In genomic region chr12:50074936-50075807, GRCh38 we compare ENCODE assay signal across 1 cellular context.
TF ChIP-seq lines count a peak whose summit lies in the region.

No MANE protein-coding gene starts in this region.

TF ChIP-seq in HepG2, 621 proteins besides CTCF, POLR2A, EP300 and RAD21 (continued from another document and continues in another):
- no peak for TF ChIP-seq PBX2 (CRISPR knock-in tag; IDR thresholded peaks at IDR 0.05)
- no peak for TF ChIP-seq PLSCR1 (CRISPR knock-in tag; IDR thresholded peaks at IDR 0.05; ENCODE audit: borderline replicate concordance)
- no peak for TF ChIP-seq SNAPC5 (CRISPR knock-in tag; IDR thresholded peaks at IDR 0.05; ENCODE audit: borderline replicate concordance)
- TF ChIP-seq REPIN1 (CRISPR knock-in tag; IDR thresholded peaks at IDR 0.05; ENCODE audit: borderline replicate concordance, low read depth), result peak; percentile 78
- TF ChIP-seq BHLHE40 (IDR thresholded peaks at IDR 0.05; ENCODE audit: low read length), result no peak
- TF ChIP-seq MTA1 (CRISPR knock-in tag; IDR thresholded peaks at IDR 0.05; ENCODE audit: borderline replicate concordance), result no peak
- TF ChIP-seq ZSCAN9 (CRISPR knock-in tag; IDR thresholded peaks at IDR 0.05; ENCODE audit: borderline replicate concordance), result no peak
- no peak for TF ChIP-seq ZNF34 (CRISPR knock-in tag; IDR thresholded peaks at IDR 0.05; ENCODE audit: borderline replicate concordance)
- TF ChIP-seq E2F2 (CRISPR knock-in tag; IDR thresholded peaks at IDR 0.05; ENCODE audit: borderline replicate concordance), result 0 out of 2 replicates have a peak, but pooled peaks have one; percentile 56
- 0 out of 4 replicates have a peak, but pooled peaks of 1 of the 2 experiments have one; percentile 5 for TF ChIP-seq MAFK (conservative IDR thresholded peaks at IDR 0.05 in 1 of 2, IDR thresholded peaks at IDR 0.05 in 1 of 2; ENCODE audit: low read length in 2 of 2)
- no peak for TF ChIP-seq ZNF772 (CRISPR knock-in tag; IDR thresholded peaks at IDR 0.05)
- no peak for TF ChIP-seq ZNF18 (CRISPR knock-in tag; IDR thresholded peaks at IDR 0.05; ENCODE audit: insufficient replicate concordance)
- peak; percentile 30; the same call in 1 of the 2 replicates for TF ChIP-seq KDM5B (CRISPR knock-in tag; IDR thresholded peaks at IDR 0.05; ENCODE audit: borderline replicate concordance)
- peak; percentile 14 for TF ChIP-seq YY1 (IDR thresholded peaks at IDR 0.05; ENCODE audit: insufficient read depth, insufficient replicate concordance, low read depth, low read length)
- TF ChIP-seq NCOR1 (IDR thresholded peaks at IDR 0.05; ENCODE audit: borderline replicate concordance, low read length), result no peak; the same call in 1 of the 2 replicates
- no peak for TF ChIP-seq ZNF30 (CRISPR knock-in tag; IDR thresholded peaks at IDR 0.05)
- no peak for TF ChIP-seq MLLT10 (CRISPR knock-in tag; IDR thresholded peaks at IDR 0.05)
- TF ChIP-seq ZNF317 (CRISPR knock-in tag; IDR thresholded peaks at IDR 0.05), result 0 out of 2 replicates have a peak, but pooled peaks have one; percentile 9
- TF ChIP-seq ZNF605 (CRISPR knock-in tag; IDR thresholded peaks at IDR 0.05), result peak; percentile 80; the same call in 1 of the 2 replicates
- TF ChIP-seq ARID2 (CRISPR knock-in tag; IDR thresholded peaks at IDR 0.05; ENCODE audit: borderline replicate concordance), result no peak
- no peak for TF ChIP-seq ZNF335 (CRISPR knock-in tag; IDR thresholded peaks at IDR 0.05)
- peak; percentile 45; the same call in 1 of the 2 replicates for TF ChIP-seq ZNF224 (CRISPR knock-in tag; IDR thresholded peaks at IDR 0.05)
- TF ChIP-seq KLF13 (CRISPR knock-in tag; IDR thresholded peaks at IDR 0.05), result no peak
- 0 out of 2 replicates have a peak, but pooled peaks have one; percentile 53 for TF ChIP-seq KDM3A (CRISPR knock-in tag; IDR thresholded peaks at IDR 0.05; ENCODE audit: low read depth)
- no peak for TF ChIP-seq ONECUT2 (CRISPR knock-in tag; IDR thresholded peaks at IDR 0.05)
- no peak for TF ChIP-seq SRSF1 (optimal IDR thresholded peaks at IDR 0.05; ENCODE audit: low read depth, low read length)
- no peak for TF ChIP-seq NFIB (CRISPR knock-in tag; IDR thresholded peaks at IDR 0.05; ENCODE audit: borderline replicate concordance)
- peak; percentile 78 for TF ChIP-seq ZNF687 (CRISPR knock-in tag; IDR thresholded peaks at IDR 0.05)
- no peak for TF ChIP-seq ZC3H13 (CRISPR knock-in tag; IDR thresholded peaks at IDR 0.05)
- TF ChIP-seq ZNF788 (CRISPR knock-in tag; IDR thresholded peaks at IDR 0.05; ENCODE audit: borderline replicate concordance), result peak; percentile 63; the same call in 1 of the 2 replicates
- 0 out of 2 replicates have a peak, but pooled peaks have one; percentile 74 for TF ChIP-seq CENPT (CRISPR knock-in tag; IDR thresholded peaks at IDR 0.05; ENCODE audit: low read depth)
- TF ChIP-seq ZNF274 (CRISPR knock-in tag; IDR thresholded peaks at IDR 0.05), result no peak
- TF ChIP-seq ZNF451 (CRISPR knock-in tag; IDR thresholded peaks at IDR 0.05), result no peak
- no peak for TF ChIP-seq ZNF7 (CRISPR knock-in tag; IDR thresholded peaks at IDR 0.05)
- TF ChIP-seq ZNF20 (CRISPR knock-in tag; IDR thresholded peaks at IDR 0.05), result no peak
- TF ChIP-seq ZNF841 (CRISPR knock-in tag; IDR thresholded peaks at IDR 0.05; ENCODE audit: borderline replicate concordance), result no peak
- TF ChIP-seq ZFP90 (CRISPR knock-in tag; IDR thresholded peaks at IDR 0.05; ENCODE audit: borderline replicate concordance), result 0 out of 2 replicates have a peak, but pooled peaks have one; percentile 42
- no peak for TF ChIP-seq TMF1 (CRISPR knock-in tag; IDR thresholded peaks at IDR 0.05; ENCODE audit: low read depth)
- TF ChIP-seq BCL6 (CRISPR knock-in tag; IDR thresholded peaks at IDR 0.05), result no peak
- no peak for TF ChIP-seq ZMAT5 (CRISPR knock-in tag; IDR thresholded peaks at IDR 0.05; ENCODE audit: borderline replicate concordance, low read depth)
- TF ChIP-seq ZFP36L1 (CRISPR knock-in tag; IDR thresholded peaks at IDR 0.05), result peak; percentile 61; the same call in 1 of the 2 replicates
- TF ChIP-seq EEA1 (CRISPR knock-in tag; IDR thresholded peaks at IDR 0.05; ENCODE audit: borderline replicate concordance), result no peak
- no peak for TF ChIP-seq TP53 (CRISPR knock-in tag; conservative IDR thresholded peaks at IDR 0.05)
- TF ChIP-seq TFAP4 (IDR thresholded peaks at IDR 0.05; ENCODE audit: borderline replicate concordance, low read depth), result 0 out of 2 replicates have a peak, but pooled peaks have one; percentile 18
- TF ChIP-seq ZNF564 (CRISPR knock-in tag; IDR thresholded peaks at IDR 0.05), result no peak
- no peak for TF ChIP-seq ATF7 (IDR thresholded peaks at IDR 0.05)
- TF ChIP-seq ATF7 (CRISPR knock-in tag; IDR thresholded peaks at IDR 0.05), result no peak
- TF ChIP-seq ZNF484 (CRISPR knock-in tag; IDR thresholded peaks at IDR 0.05; ENCODE audit: borderline replicate concordance, low read depth), result no peak
- TF ChIP-seq ZNF503 (CRISPR knock-in tag; IDR thresholded peaks at IDR 0.05), result no peak
- no peak for TF ChIP-seq SPEN (CRISPR knock-in tag; IDR thresholded peaks at IDR 0.05; ENCODE audit: low read depth)
- TF ChIP-seq SSRP1 (CRISPR knock-in tag; IDR thresholded peaks at IDR 0.05), result no peak
- TF ChIP-seq SATB2 (CRISPR knock-in tag; IDR thresholded peaks at IDR 0.05), result no peak
- TF ChIP-seq ZBTB2 (CRISPR knock-in tag; IDR thresholded peaks at IDR 0.05; ENCODE audit: low read depth), result no peak
- no peak for TF ChIP-seq ZBTB42 (CRISPR knock-in tag; IDR thresholded peaks at IDR 0.05)
- no peak for TF ChIP-seq ZNF282 (IDR thresholded peaks at IDR 0.05; ENCODE audit: partially characterized antibody)
- no peak for TF ChIP-seq FOSL1 (CRISPR knock-in tag; IDR thresholded peaks at IDR 0.05; ENCODE audit: borderline replicate concordance)
- TF ChIP-seq ZKSCAN8 (CRISPR knock-in tag; IDR thresholded peaks at IDR 0.05; ENCODE audit: borderline replicate concordance), result peak; percentile 46; the same call in 1 of the 2 replicates
- TF ChIP-seq ZNF230 (CRISPR knock-in tag; IDR thresholded peaks at IDR 0.05), result peak; percentile 83
- no peak for TF ChIP-seq ZNF431 (CRISPR knock-in tag; IDR thresholded peaks at IDR 0.05; ENCODE audit: borderline replicate concordance, low read depth)
- peak; percentile 59; the same call in 1 of the 2 replicates for TF ChIP-seq ZSCAN21 (CRISPR knock-in tag; IDR thresholded peaks at IDR 0.05; ENCODE audit: borderline replicate concordance)
